Comparison of ENCODE assay signal across 20 cellular contexts in genomic region chr9:99980578-99980977, GRCh38.
DNase-seq lines count a peak whose midpoint lies in the region; ATAC-seq, FAIRE-seq and TF ChIP-seq lines count a peak whose summit lies in the region.
"Had no signal": no experiment of that assay in that cellular context is flagged by ENCODE, and none has a peak within 500 bp of the region (broad histone marks: within the 10 kb centered on the region; RNA-seq: fewer than 3 reads in every experiment).

No MANE protein-coding gene starts in this region.

- CTCF ChIA-PET in OCI-LY7 (lab: Charles Lee; ENCODE audit: unreplicated experiment), result no interaction called here

- no peaks in the 10 kb centered on the region for H4K20me1 ChIP-seq in OCI-LY7 (ENCODE audit: insufficient read depth, low read length)

- H3K4me3 Mint-ChIP-seq in central memory CD8-positive, alpha-beta T cell, result no peak overlapping the region
- H3K4me3 Mint-ChIP-seq: CD14-positive monocyte, HFFc6, IgD-negative memory B cell had no signal

- H3K4me2 ChIP-seq in OCI-LY7 (ENCODE audit: low read length), result no peak overlapping the region

- peak; percentile 71 for FAIRE-seq in H54 (lab: Jason Lieb, UNC)
- FAIRE-seq: GM12892 had no signal

- H3K36me3 Mint-ChIP-seq in central memory CD8-positive, alpha-beta T cell (ENCODE audit: insufficient read depth), result peaks cover 6% of the 10 kb centered on the region

- TF ChIP-seq CTCF in tibial nerve (IDR thresholded peaks at IDR 0.05) (no peak), OCI-LY7 (conservative IDR thresholded peaks at IDR 0.05; ENCODE audit: low read length) (no peak)

- peaks cover 0 to 18% (median 0%) of the 10 kb centered on the region in 3 donors for H3K36me3 ChIP-seq in tibial nerve
- H3K36me3 ChIP-seq in OCI-LY7 (ENCODE audit: insufficient read depth, low read length), result peaks cover 30% of the 10 kb centered on the region
- H3K36me3 ChIP-seq: SJSA1 had no signal

- no TSS peak for BruUV-seq in OCI-LY7 (replicated peaks; lab: Mats Ljungman, UMichigan)

- H3K27me3 ChIP-seq in tibial nerve, result no peaks in the 10 kb centered on the region
- H3K27me3 ChIP-seq: SJSA1 had no signal

- intact Hi-C loops in OCI-LY7 (cut with micrococcal nuclease; ENCODE audit: unreplicated experiment), result no loop called here

- no peak for ATAC-seq in central memory CD8-positive, alpha-beta T cell (replicated peaks; ENCODE audit: extremely low read depth, poor library complexity, severe bottlenecking)
- ATAC-seq in GM18909 (IDR thresholded peaks at IDR 0.05; ENCODE audit: poor library complexity, unreplicated experiment), result no peak

- TF ChIP-seq EP300 in tibial nerve (IDR thresholded peaks at IDR 0.05), result no peak

- H3K9me3 ChIP-seq in tibial nerve (no peaks in the 10 kb centered on the region), OCI-LY7 (ENCODE audit: low read length) (no peaks in the 10 kb centered on the region)
- H3K9me3 ChIP-seq: Caco-2, SJSA1 had no signal

- no peaks in the 10 kb centered on the region for H3K79me2 ChIP-seq in OCI-LY7 (ENCODE audit: insufficient read depth, low read depth, low read length)

- no peaks in the 10 kb centered on the region for H3K27me3 Mint-ChIP-seq in central memory CD8-positive, alpha-beta T cell
- H3K27me3 Mint-ChIP-seq: IgD-negative memory B cell had no signal

- H3K9me2 ChIP-seq in OCI-LY7 (ENCODE audit: insufficient read depth, low read length), result no peaks in the 10 kb centered on the region

- no peaks in the 10 kb centered on the region for H3K4me1 ChIP-seq in tibial nerve
- H3K4me1 ChIP-seq in OCI-LY7 (ENCODE audit: insufficient read depth, low read length, poor library complexity, severe bottlenecking), result no peaks in the 10 kb centered on the region
- H3K4me1 ChIP-seq: Caco-2, SJSA1 had no signal

- H3K4me1 Mint-ChIP-seq in central memory CD8-positive, alpha-beta T cell, result no peaks in the 10 kb centered on the region
- H3K4me1 Mint-ChIP-seq: CD14-positive monocyte had no signal

- H2AFZ ChIP-seq in OCI-LY7 (ENCODE audit: low read length), result no peak overlapping the region

- H3K27ac ChIP-seq in tibial nerve (no peak overlapping the region), OCI-LY7 (ENCODE audit: low read depth, low read length, poor library complexity, severe bottlenecking) (no peak overlapping the region)
- H3K27ac ChIP-seq: SJSA1 had no signal

- 81% methylated on average over 2 of the region's 2 CpGs for WGBS in tibial nerve, 2 donors

- TF ChIP-seq POLR2A in H54 (IDR thresholded peaks at IDR 0.05; ENCODE audit: low read depth, low read length) (no peak), tibial nerve (IDR thresholded peaks at IDR 0.05) (no peak)

- no peak overlapping the region for H3K4me3 ChIP-seq in tibial nerve
- H3K4me3 ChIP-seq in OCI-LY7 (ENCODE audit: low read depth, low read length, poor library complexity, severe bottlenecking), result no peak overlapping the region
- H3K4me3 ChIP-seq: SJSA1 had no signal

- peak overlapping the region; percentile 6 for H3K27ac Mint-ChIP-seq in central memory CD8-positive, alpha-beta T cell (ENCODE audit: low read depth)
- H3K27ac Mint-ChIP-seq: HFFc6 had no signal

- DNase-seq in AML-193 (lab: John Stamatoyannopoulos, UW) (peak; percentile 4 to 13), H54 (ENCODE audit: insufficient read length, low spot score) (no peak), OCI-M1 (lab: John Stamatoyannopoulos, UW) (peak; percentile 80), tibial nerve (ENCODE audit: low spot score in 2 of 2) (no peak), OCI-LY7 (ENCODE audit: low spot score) (no peak)
- DNase-seq in central memory CD8-positive, alpha-beta T cell (ENCODE audit: low spot score in 2 of 2), result no peak
- DNase-seq in activated CD4-positive, CD25-positive, alpha-beta regulatory T cell (lab: John Stamatoyannopoulos, UW), result no peak
- DNase-seq: Caco-2; DMS153; HFFc6; NCI-H187 treated with DMSO at 0.1 percent for 48 hours; NCI-H2171; NCI-H446; NK-92 treated with Interleukin-12 subunit alpha and Interleukin-12 subunit beta, amount 100 ng/mL, for 24 hours; SW 1271 had no signal

- H3K9me3 Mint-ChIP-seq in central memory CD8-positive, alpha-beta T cell, result no peaks in the 10 kb centered on the region
- H3K9me3 Mint-ChIP-seq: CD14-positive monocyte, HFFc6, IgD-negative memory B cell had no signal

- POLR2A ChIA-PET in OCI-LY7 (lab: Charles Lee), result interaction anchor here (0.6 kb wide), 1 partner anchor 154 kb away, joined by 3 read pairs; no protein-coding TSS in a partner anchor

Comparison
In these comparisons a context has a peak if more than half of its experiments do, and no peak if none do; other contexts are left out.
1. DNase-seq: peak in AML-193 (2 of 2) and OCI-M1 (single experiment); none in H54 (single experiment), central memory CD8-positive, alpha-beta T cell (0 of 2), tibial nerve (0 of 2), OCI-LY7 (single experiment) and activated CD4-positive, CD25-positive, alpha-beta regulatory T cell (0 of 4).